In the genomic region with DNA sequence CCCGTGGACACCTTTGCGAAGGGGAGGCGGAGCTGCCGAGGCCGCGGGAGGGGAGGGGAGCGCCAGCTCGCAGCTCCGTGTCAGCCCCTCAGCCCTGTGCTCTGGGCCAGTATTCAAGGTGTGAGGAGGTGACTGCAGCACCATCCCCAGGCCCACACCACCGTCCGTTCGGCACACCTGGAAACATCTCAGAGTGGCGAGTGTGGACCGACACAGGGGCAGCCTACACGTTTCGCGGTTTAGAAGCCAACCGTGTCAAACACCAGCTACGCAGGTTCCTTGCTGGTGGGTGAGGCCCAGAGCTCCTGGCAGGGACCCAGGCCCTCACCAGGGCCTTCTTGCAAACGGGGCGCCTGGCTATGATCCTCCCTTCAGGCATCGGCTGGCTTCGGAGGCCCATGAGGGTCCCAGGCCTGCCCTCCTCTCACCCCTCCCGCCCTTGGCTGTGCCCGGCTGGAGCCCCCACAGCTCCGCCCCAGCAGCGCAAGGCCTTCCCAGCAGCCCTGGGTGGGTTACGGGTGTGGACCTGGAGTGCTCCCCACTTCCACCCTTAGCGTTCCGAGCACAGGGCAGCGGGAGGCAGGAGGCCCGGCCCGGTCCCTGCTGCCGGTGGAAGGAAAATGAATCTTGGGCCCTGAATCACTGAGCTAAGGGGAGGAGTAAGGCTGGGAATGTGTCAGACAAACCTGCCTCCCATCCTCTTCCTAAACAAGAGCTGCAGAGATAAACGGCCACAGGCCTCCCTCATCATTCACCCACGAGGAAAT, we compare ENCODE assay signal across 1 cellular context.
TF ChIP-seq lines count a peak whose summit lies in the region.

No MANE protein-coding gene starts in this region.

TF ChIP-seq in WTC11, 78 proteins besides CTCF, POLR2A, EP300 and RAD21 (continued from another document):
- TF ChIP-seq, protein P1, sequence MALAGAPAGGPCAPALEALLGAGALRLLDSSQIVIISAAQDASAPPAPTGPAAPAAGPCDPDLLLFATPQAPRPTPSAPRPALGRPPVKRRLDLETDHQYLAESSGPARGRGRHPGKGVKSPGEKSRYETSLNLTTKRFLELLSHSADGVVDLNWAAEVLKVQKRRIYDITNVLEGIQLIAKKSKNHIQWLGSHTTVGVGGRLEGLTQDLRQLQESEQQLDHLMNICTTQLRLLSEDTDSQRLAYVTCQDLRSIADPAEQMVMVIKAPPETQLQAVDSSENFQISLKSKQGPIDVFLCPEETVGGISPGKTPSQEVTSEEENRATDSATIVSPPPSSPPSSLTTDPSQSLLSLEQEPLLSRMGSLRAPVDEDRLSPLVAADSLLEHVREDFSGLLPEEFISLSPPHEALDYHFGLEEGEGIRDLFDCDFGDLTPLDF (CRISPR knock-in tag; IDR thresholded peaks at IDR 0.05) = no peak
- TF ChIP-seq FOXK1 (CRISPR knock-in tag; IDR thresholded peaks at IDR 0.05) = no peak
- TF ChIP-seq, protein P2, sequence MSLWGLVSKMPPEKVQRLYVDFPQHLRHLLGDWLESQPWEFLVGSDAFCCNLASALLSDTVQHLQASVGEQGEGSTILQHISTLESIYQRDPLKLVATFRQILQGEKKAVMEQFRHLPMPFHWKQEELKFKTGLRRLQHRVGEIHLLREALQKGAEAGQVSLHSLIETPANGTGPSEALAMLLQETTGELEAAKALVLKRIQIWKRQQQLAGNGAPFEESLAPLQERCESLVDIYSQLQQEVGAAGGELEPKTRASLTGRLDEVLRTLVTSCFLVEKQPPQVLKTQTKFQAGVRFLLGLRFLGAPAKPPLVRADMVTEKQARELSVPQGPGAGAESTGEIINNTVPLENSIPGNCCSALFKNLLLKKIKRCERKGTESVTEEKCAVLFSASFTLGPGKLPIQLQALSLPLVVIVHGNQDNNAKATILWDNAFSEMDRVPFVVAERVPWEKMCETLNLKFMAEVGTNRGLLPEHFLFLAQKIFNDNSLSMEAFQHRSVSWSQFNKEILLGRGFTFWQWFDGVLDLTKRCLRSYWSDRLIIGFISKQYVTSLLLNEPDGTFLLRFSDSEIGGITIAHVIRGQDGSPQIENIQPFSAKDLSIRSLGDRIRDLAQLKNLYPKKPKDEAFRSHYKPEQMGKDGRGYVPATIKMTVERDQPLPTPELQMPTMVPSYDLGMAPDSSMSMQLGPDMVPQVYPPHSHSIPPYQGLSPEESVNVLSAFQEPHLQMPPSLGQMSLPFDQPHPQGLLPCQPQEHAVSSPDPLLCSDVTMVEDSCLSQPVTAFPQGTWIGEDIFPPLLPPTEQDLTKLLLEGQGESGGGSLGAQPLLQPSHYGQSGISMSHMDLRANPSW (CRISPR knock-in tag; conservative IDR thresholded peaks at IDR 0.05; ENCODE audit: low read depth) = no peak
- no peak for TF ChIP-seq HMGA2 (CRISPR knock-in tag; IDR thresholded peaks at IDR 0.05)
- TF ChIP-seq ZNF121 (CRISPR knock-in tag; IDR thresholded peaks at IDR 0.05) = no peak
- no peak for TF ChIP-seq GTF2I (CRISPR knock-in tag; conservative IDR thresholded peaks at IDR 0.05)
- TF ChIP-seq, protein P3, sequence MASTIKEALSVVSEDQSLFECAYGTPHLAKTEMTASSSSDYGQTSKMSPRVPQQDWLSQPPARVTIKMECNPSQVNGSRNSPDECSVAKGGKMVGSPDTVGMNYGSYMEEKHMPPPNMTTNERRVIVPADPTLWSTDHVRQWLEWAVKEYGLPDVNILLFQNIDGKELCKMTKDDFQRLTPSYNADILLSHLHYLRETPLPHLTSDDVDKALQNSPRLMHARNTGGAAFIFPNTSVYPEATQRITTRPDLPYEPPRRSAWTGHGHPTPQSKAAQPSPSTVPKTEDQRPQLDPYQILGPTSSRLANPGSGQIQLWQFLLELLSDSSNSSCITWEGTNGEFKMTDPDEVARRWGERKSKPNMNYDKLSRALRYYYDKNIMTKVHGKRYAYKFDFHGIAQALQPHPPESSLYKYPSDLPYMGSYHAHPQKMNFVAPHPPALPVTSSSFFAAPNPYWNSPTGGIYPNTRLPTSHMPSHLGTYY (CRISPR knock-in tag; IDR thresholded peaks at IDR 0.05) = no peak
- TF ChIP-seq ELF4 (CRISPR knock-in tag; IDR thresholded peaks at IDR 0.05; ENCODE audit: low read depth) = no peak
